Comparison of ENCODE assay signal across 1 cellular context in genomic region chr16:3283525-3284447, GRCh38.
TF ChIP-seq lines count a peak whose summit lies in the region.

No MANE protein-coding gene starts in this region.

TF ChIP-seq in K562, 482 proteins besides CTCF, POLR2A, EP300 and RAD21 (continued from another document and continues in another):
- TF ChIP-seq NKRF (IDR thresholded peaks at IDR 0.05; ENCODE audit: borderline replicate concordance) (no peak), EHMT2 (IDR thresholded peaks at IDR 0.05) (no peak), ZSCAN32 (CRISPR knock-in tag; IDR thresholded peaks at IDR 0.05) (peak; percentile 24; the same call in 1 of the 2 replicates), FOXM1 (IDR thresholded peaks at IDR 0.05; ENCODE audit: low read depth) (no peak), FOXM1 (CRISPR knock-in tag; IDR thresholded peaks at IDR 0.05; ENCODE audit: low read depth) (peak; percentile 48; the same call in 1 of the 2 replicates), CREB3 (tag; conservative IDR thresholded peaks at IDR 0.05; ENCODE audit: low read depth) (no peak), FOXA3 (CRISPR knock-in tag; conservative IDR thresholded peaks at IDR 0.05 in 1 of 2, IDR thresholded peaks at IDR 0.05 in 1 of 2) (0 out of 4 replicates have a peak, but pooled peaks of 1 of the 2 experiments have one; percentile 22), ZNF436 (CRISPR knock-in tag; IDR thresholded peaks at IDR 0.05) (no peak), PBX2 (CRISPR knock-in tag; IDR thresholded peaks at IDR 0.05; ENCODE audit: low read depth) (no peak), PBX2 (tag; conservative IDR thresholded peaks at IDR 0.05; ENCODE audit: low read depth) (no peak), ZFP36 (IDR thresholded peaks at IDR 0.05; ENCODE audit: low read depth, low read length, partially characterized antibody) (no peak), TRIM24 (IDR thresholded peaks at IDR 0.05) (no peak), RFX7 (CRISPR knock-in tag; IDR thresholded peaks at IDR 0.05) (no peak), ZFX (CRISPR knock-in tag; IDR thresholded peaks at IDR 0.05) (peak; percentile 86; the same call in 1 of the 2 replicates), FOXA1 (IDR thresholded peaks at IDR 0.05; ENCODE audit: borderline replicate concordance) (no peak), E2F3 (CRISPR knock-in tag; IDR thresholded peaks at IDR 0.05) (0 out of 2 replicates have a peak, but pooled peaks have one; percentile 32), ZNF764 (CRISPR knock-in tag; IDR thresholded peaks at IDR 0.05; ENCODE audit: low read depth) (no peak), TOE1 (IDR thresholded peaks at IDR 0.05; ENCODE audit: borderline replicate concordance) (no peak), TOE1 (CRISPR knock-in tag; IDR thresholded peaks at IDR 0.05; ENCODE audit: borderline replicate concordance, low read depth) (0 out of 2 replicates have a peak, but pooled peaks have one; percentile 9), CHD1 (IDR thresholded peaks at IDR 0.05; ENCODE audit: low read length) (peak; percentile 26), RBM25 (IDR thresholded peaks at IDR 0.05; ENCODE audit: low read depth, low read length, severe bottlenecking) (no peak), SMAD3 (CRISPR knock-in tag; conservative IDR thresholded peaks at IDR 0.05) (no peak), FOXK2 (conservative IDR thresholded peaks at IDR 0.05 in 1 of 2, IDR thresholded peaks at IDR 0.05 in 1 of 2; ENCODE audit: low read depth in 2 of 2) (no peak), GABPA (tag; conservative IDR thresholded peaks at IDR 0.05; ENCODE audit: low read depth) (peak; percentile 87), KLF16 (IDR thresholded peaks at IDR 0.05) (no peak), ZBTB5 (IDR thresholded peaks at IDR 0.05) (no peak), LCOR (CRISPR knock-in tag; IDR thresholded peaks at IDR 0.05) (no peak; the same call in 1 of the 2 replicates), KAT2B (IDR thresholded peaks at IDR 0.05; ENCODE audit: low read depth, low read length) (no peak), RERE (CRISPR knock-in tag; IDR thresholded peaks at IDR 0.05; ENCODE audit: borderline replicate concordance) (no peak), ZNF146 (CRISPR knock-in tag; IDR thresholded peaks at IDR 0.05; ENCODE audit: unreplicated experiment) (no peak), ZNF57 (CRISPR knock-in tag; IDR thresholded peaks at IDR 0.05) (no peak), TAL1 (IDR thresholded peaks at IDR 0.05) (no peak), DMBX1 (CRISPR knock-in tag; IDR thresholded peaks at IDR 0.05; ENCODE audit: borderline replicate concordance) (0 out of 2 replicates have a peak, but pooled peaks have one; percentile 12), RNF2 (IDR thresholded peaks at IDR 0.05) (no peak), TCFL5 (CRISPR knock-in tag; conservative IDR thresholded peaks at IDR 0.05) (no peak), ZNF699 (CRISPR knock-in tag; IDR thresholded peaks at IDR 0.05; ENCODE audit: insufficient replicate concordance) (no peak), HINFP (tag; conservative IDR thresholded peaks at IDR 0.05; ENCODE audit: low read depth) (no peak), ZBTB12 (CRISPR knock-in tag; IDR thresholded peaks at IDR 0.05) (no peak), TAF9B (IDR thresholded peaks at IDR 0.05; ENCODE audit: partially characterized antibody) (no peak), BHLHE40 (IDR thresholded peaks at IDR 0.05; ENCODE audit: low read length) (no peak), FOSL1 (tag; conservative IDR thresholded peaks at IDR 0.05) (no peak), HMGXB4 (CRISPR knock-in tag; IDR thresholded peaks at IDR 0.05) (no peak), BACH1 (tag; IDR thresholded peaks at IDR 0.05) (no peak), KAT7 (CRISPR knock-in tag; IDR thresholded peaks at IDR 0.05; ENCODE audit: borderline replicate concordance) (no peak; the same call in 1 of the 2 replicates), NR4A1 (CRISPR knock-in tag; IDR thresholded peaks at IDR 0.05) (no peak), NR4A1 (tag; IDR thresholded peaks at IDR 0.05) (no peak), CREBBP (IDR thresholded peaks at IDR 0.05; ENCODE audit: low read depth, low read length) (no peak), ERF (CRISPR knock-in tag; IDR thresholded peaks at IDR 0.05) (peak; percentile 73; the same call in 1 of the 2 replicates), ZNF280A (IDR thresholded peaks at IDR 0.05; ENCODE audit: low read depth, partially characterized antibody) (no peak)
